Comparison of ENCODE assay signal across 18 cellular contexts in the genomic region with DNA sequence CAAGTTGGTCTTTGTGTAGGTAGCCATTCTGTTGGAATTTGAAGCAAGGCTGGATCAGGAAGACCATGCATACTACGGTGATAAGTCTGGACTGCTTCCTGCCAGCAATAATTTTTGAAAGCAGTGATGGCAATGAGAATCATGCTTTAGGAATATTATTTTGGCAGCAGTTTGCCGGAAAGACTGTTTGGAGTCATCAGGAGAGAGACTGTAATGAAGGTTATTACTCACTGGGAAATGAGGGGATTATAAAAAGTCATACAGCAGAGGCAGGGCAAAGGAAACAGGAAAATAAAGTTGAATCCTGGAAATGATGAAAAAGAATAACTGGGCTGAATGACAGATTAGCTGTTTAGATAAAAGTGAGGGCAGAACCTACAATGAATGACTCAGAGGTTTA.
DNase-seq lines count a peak whose midpoint lies in the region; ATAC-seq and TF ChIP-seq lines count a peak whose summit lies in the region.
"Had no signal": no experiment of that assay in that cellular context is flagged by ENCODE, and none has a peak within 500 bp of the region (broad histone marks: within the 10 kb centered on the region; RNA-seq: fewer than 3 reads in every experiment).

No MANE protein-coding gene starts in this region.

- H3K9ac ChIP-seq in adipocyte (ENCODE audit: low read length): no peak overlapping the region

- DNase-seq in A172 (ENCODE audit: low spot score) (peak; percentile 96), GM04503 (ENCODE audit: low read depth) (peak; percentile 55), adipocyte (ENCODE audit: low read depth) (peak; percentile 24), HEK293T (ENCODE audit: extremely low spot score) (no peak), tibial artery (no peak), foreskin keratinocyte (no peak), NCI-H1417 treated with DMSO at 0.1 percent for 48 hours (lab: John Stamatoyannopoulos, UW) (no peak)
- DNase-seq: 8988T; BE2C; CD4-positive, alpha-beta memory T cell; DMS79 treated with DMSO at 0.1 percent for 48 hours; GF-D8; H7; NCI-H146; NCI-H69; NK-92 treated with Interleukin-12 subunit alpha and Interleukin-12 subunit beta, amount 100 ng/mL, for 24 hours; OCI-M1 had no signal

- H3K4me3 ChIP-seq in adipocyte (ENCODE audit: low read length) (no peak overlapping the region), iPS-18c (ENCODE audit: insufficient read depth, low read depth, low read length) (0 out of 2 replicates have a peak overlapping the region, but pooled peaks have one; percentile 15), tibial artery (no peak overlapping the region)

- H3K4me1 ChIP-seq in adipocyte (ENCODE audit: control insufficient read depth, insufficient read depth, low read length): no peaks in the 10 kb centered on the region
- H3K4me1 ChIP-seq in tibial artery: no peaks in the 10 kb centered on the region
- no peaks in the 10 kb centered on the region for H3K4me1 ChIP-seq in foreskin keratinocyte
- H3K4me1 ChIP-seq: BE2C had no signal

- peaks cover 4% of the 10 kb centered on the region for H3K9me3 ChIP-seq in adipocyte (ENCODE audit: control insufficient read depth, low read length)
- H3K9me3 ChIP-seq in iPS-18c (ENCODE audit: control insufficient read depth, insufficient read depth, low read length): peaks cover 31% of the 10 kb centered on the region
- no peaks in the 10 kb centered on the region for H3K9me3 ChIP-seq in tibial artery
- H3K9me3 ChIP-seq: BE2C had no signal

- ATAC-seq in foreskin keratinocyte: no peak

- H3K27me3 ChIP-seq in adipocyte (replicated peaks; ENCODE audit: control insufficient read depth, insufficient read depth, low read length) (no peaks in the 10 kb centered on the region), tibial artery (peaks cover 0 to 2% of the 10 kb centered on the region in 2 donors), foreskin keratinocyte (no peaks in the 10 kb centered on the region)
- H3K27me3 ChIP-seq: BE2C had no signal

- POLR2A ChIA-PET in HEK293T (lab: Yijun Ruan, JAX): no interaction called here

- CTCF ChIA-PET in HEK293T (lab: Yijun Ruan, JAX): no interaction called here

- intact Hi-C loops in tibial artery (cut with DNase I; ENCODE audit: low total_unique reads): no loop called here

- TF ChIP-seq CTCF in tibial artery (IDR thresholded peaks at IDR 0.05): no peak
- TF ChIP-seq CTCF in foreskin keratinocyte (conservative IDR thresholded peaks at IDR 0.05): no peak

- H3K27ac ChIP-seq in tibial artery (no peak overlapping the region), foreskin keratinocyte (no peak overlapping the region)

- no peaks in the 10 kb centered on the region for H3K36me3 ChIP-seq in adipocyte (ENCODE audit: control insufficient read depth, insufficient read depth, low read length, severe bottlenecking)
- no peaks in the 10 kb centered on the region for H3K36me3 ChIP-seq in tibial artery
- H3K36me3 ChIP-seq: BE2C had no signal

TF ChIP-seq in HEK293T, 16 proteins besides CTCF, POLR2A, EP300 and RAD21:
- no peak for TF ChIP-seq CTBP1 (IDR thresholded peaks at IDR 0.05; ENCODE audit: borderline replicate concordance)
- TF ChIP-seq ZNF384 (IDR thresholded peaks at IDR 0.05): no peak
- no peak for TF ChIP-seq SP1 (IDR thresholded peaks at IDR 0.05)
- no peak for TF ChIP-seq ARNT (IDR thresholded peaks at IDR 0.05)
- TF ChIP-seq FOXA1 (IDR thresholded peaks at IDR 0.05): no peak
- no peak for TF ChIP-seq HDGF (IDR thresholded peaks at IDR 0.05; ENCODE audit: borderline replicate concordance)
TF ChIP-seq in HEK293T: peak in this region for 0.

Comparison
In these comparisons a context has a peak if more than half of its experiments do, and no peak if none do; other contexts are left out.
1. DNase-seq: peak in A172 (single experiment), GM04503 (single experiment) and adipocyte (single experiment); none in HEK293T (single experiment), tibial artery (0 of 2), foreskin keratinocyte (0 of 2) and NCI-H1417 treated with DMSO at 0.1 percent for 48 hours (single experiment).